Comparison of ENCODE assay signal across 24 cellular contexts in the genomic region with DNA sequence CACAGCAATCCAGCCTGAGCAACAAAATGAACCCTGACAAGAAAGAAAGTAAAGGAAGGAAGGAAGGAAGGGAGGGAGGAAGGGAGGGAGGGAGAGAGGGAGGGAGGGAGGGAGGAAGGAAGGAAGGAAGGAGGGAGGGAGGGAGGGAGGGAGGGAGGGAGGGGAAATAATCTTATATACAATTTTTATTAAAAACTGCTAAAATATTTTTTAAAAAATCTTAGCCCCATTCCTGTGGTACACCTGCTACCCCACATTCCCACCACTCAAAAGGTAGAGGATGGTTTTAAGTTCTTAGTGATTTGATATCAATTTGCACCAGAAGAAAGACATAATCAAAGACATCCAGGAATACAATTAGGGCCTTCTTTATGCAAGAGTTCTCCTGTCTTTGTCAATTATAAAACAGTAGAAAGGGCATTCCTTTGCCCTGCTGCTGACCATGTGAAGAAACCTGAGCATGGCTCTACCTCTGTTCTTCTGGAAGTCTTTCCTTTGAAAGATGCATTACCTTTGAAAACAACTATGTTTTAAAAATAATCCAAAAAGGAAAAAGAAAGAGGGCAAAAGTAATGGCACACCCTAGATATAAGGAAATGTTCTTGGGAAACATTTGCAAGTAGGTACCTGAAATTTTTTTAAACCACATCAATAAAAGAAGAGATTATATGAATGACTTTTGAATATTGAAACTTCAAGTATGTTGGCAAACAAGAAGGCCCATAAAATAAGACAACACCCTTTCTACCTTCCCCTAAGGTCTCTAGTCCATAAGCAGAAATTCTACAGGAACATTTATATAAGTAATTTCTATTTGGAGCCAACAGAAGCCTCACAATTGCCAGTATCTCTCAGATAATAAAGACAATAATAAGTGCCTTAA.
"Had no signal": no experiment of that assay in that cellular context is flagged by ENCODE, and none has a peak within 500 bp of the region (broad histone marks: within the 10 kb centered on the region; RNA-seq: fewer than 3 reads in every experiment).

No MANE protein-coding gene starts in this region.

- DNase-seq: activated CD4-positive, alpha-beta T cell treated with anti-CD3 and anti-CD28 coated beads for 4 hours; activated CD4-positive, alpha-beta T cell treated with anti-CD3 and anti-CD28 coated beads, Interleukin-2, amount 50 U/mL, for 48 hours; activated CD8-positive, alpha-beta memory T cell treated with anti-CD3 and anti-CD28 coated beads for 24 hours; activated effector memory CD4-positive, alpha-beta T cell treated with anti-CD3 and anti-CD28 coated beads, Interleukin-2, amount 50 U/mL, for 16 hours; activated naive CD4-positive, alpha-beta T cell treated with anti-CD3 and anti-CD28 coated beads for 36 hours; activated naive CD8-positive, alpha-beta T cell treated with anti-CD3 and anti-CD28 coated beads for 36 hours; adrenal gland; aorta; body of pancreas; cerebellar nuclear complex; cortex of kidney; kidney glomerular epithelial cell; left lung; lower lobe of right lung; mesendoderm; sigmoid colon; stimulated activated CD4-positive, alpha-beta T cell treated with anti-CD3 and anti-CD28 coated beads, Interleukin-1b, Interleukin-23, amount 100 ng/mL, for 48 hours; stimulated activated naive B cell treated with anti-CD40 and anti-IgM and Interleukin-4, amounts not matched to agents 10 μg/mL and 1 μg/mL and 100 μg/mL, for 72 hours; stomach; T-helper 1 cell; thyroid gland had no signal

- H3K36me3 ChIP-seq: adrenal gland, left lung, lower lobe of right lung, neutrophil, sigmoid colon, stomach, thyroid gland had no signal

- H3K4me1 ChIP-seq: adrenal gland, body of pancreas, left lung, lower lobe of right lung, sigmoid colon, stomach, thyroid gland had no signal

- H3K4me2 ChIP-seq: smooth muscle cell had no signal

- ATAC-seq: body of pancreas; left lung; lower lobe of right lung; stimulated activated naive B cell treated with anti-CD40 and anti-IgM and Interleukin-4, amounts not matched to agents 10 μg/mL and 1 μg/mL and 100 μg/mL, for 72 hours had no signal

- H3K9me3 ChIP-seq: adrenal gland, body of pancreas, left lung, lower lobe of right lung, neutrophil, sigmoid colon, stomach, thyroid gland had no signal

- H3K27ac ChIP-seq: adrenal gland, body of pancreas, left lung, lower lobe of right lung, neutrophil, sigmoid colon, stomach, thyroid gland, VCaP had no signal

- H3K4me3 ChIP-seq: adrenal gland, body of pancreas, left lung, lower lobe of right lung, sigmoid colon, smooth muscle cell, stomach, thyroid gland had no signal

- H3K27me3 ChIP-seq: adrenal gland, body of pancreas, left lung, neutrophil, sigmoid colon, stomach, thyroid gland had no signal
